ENCODE assay signal across 7 cellular contexts in genomic region chr11:6531267-6531752, GRCh38. TPM values are rescaled to one million over a fixed set of nuclear protein-coding genes. Genes with fewer than 3 reads are reported as not detected.
A peak's percentile ranks its signal among the peaks of the same experiment; 100 is the strongest.
DNase-seq lines count a peak whose midpoint lies in the region; ATAC-seq and TF ChIP-seq lines count a peak whose summit lies in the region.

No MANE protein-coding gene starts in this region.

- H2AFZ ChIP-seq in DND-41 (ENCODE audit: low read depth, low read length), result no peak overlapping the region
- no peak overlapping the region for H2AFZ ChIP-seq in H9 (ENCODE audit: low read length)

- H3K23ac ChIP-seq in H9 (ENCODE audit: insufficient read length, low read depth, low read length), result no peak overlapping the region

- DNase-seq in DND-41 (peak; percentile 35), H9 (no peak), NCI-H345 (lab: John Stamatoyannopoulos, UW) (peak; percentile 37), iris pigment epithelial cell (ENCODE audit: low read depth) (peak; percentile 41), thoracic aorta (ENCODE audit: low spot score) (no peak)

- no peak overlapping the region for H3K4ac ChIP-seq in H9 (ENCODE audit: low read depth, low read length)

- H3K18ac ChIP-seq in H9 (ENCODE audit: insufficient read length, low read depth, low read length), result no peak overlapping the region

- H3K27ac ChIP-seq in DND-41 (ENCODE audit: low read length) (no peak overlapping the region), H9 (ENCODE audit: insufficient read length, low read depth, low read length) (no peak overlapping the region), thoracic aorta (no peak overlapping the region)

- no CpG with 5 or more reads among the region's 1 CpG for WGBS in H9 (ENCODE audit: extremely low coverage, insufficient read length, low lambda C conversion rate)

- no peak overlapping the region for H3K4me3 ChIP-seq in DND-41 (ENCODE audit: low read depth in 1 of 2, low read length in 2 of 2)
- H3K4me3 ChIP-seq in thoracic aorta, result no peak overlapping the region

- H2BK15ac ChIP-seq in H9 (ENCODE audit: low read depth, low read length), result no peak overlapping the region

- H2BK20ac ChIP-seq in H9 (ENCODE audit: low read depth, low read length, poor library complexity, severe bottlenecking), result no peak overlapping the region

- H3K23me2 ChIP-seq in H9 (ENCODE audit: insufficient read length, low read depth, low read length, poor library complexity, severe bottlenecking), result no peaks in the 10 kb centered on the region

- no peaks in the 10 kb centered on the region for H3K79me1 ChIP-seq in H9 (ENCODE audit: insufficient read depth, low read depth, low read length, poor library complexity, severe bottlenecking)

- no peak overlapping the region for H4K8ac ChIP-seq in H9 (replicated peaks; ENCODE audit: insufficient read length, low read depth, low read length)

- H4K91ac ChIP-seq in H9 (ENCODE audit: insufficient read length, low read depth, low read length), result no peak overlapping the region

- no peaks in the 10 kb centered on the region for H3K9me3 Mint-ChIP-seq in H9
- no peaks in the 10 kb centered on the region for H3K9me3 Mint-ChIP-seq in brain

- H3K4me1 Mint-ChIP-seq in H9 (no peaks in the 10 kb centered on the region), brain (no peaks in the 10 kb centered on the region)

- TF ChIP-seq CTCF in DND-41 (IDR thresholded peaks at IDR 0.05; ENCODE audit: borderline replicate concordance, extremely low read depth, low read length, poor library complexity, severe bottlenecking) (peak; percentile 88), H9 (conservative IDR thresholded peaks at IDR 0.05) (peak; percentile 81), brain (conservative IDR thresholded peaks at IDR 0.05) (peak; percentile 83 to 89), thoracic aorta (IDR thresholded peaks at IDR 0.05) (peak; percentile 56)

- H2BK5ac ChIP-seq in H9 (ENCODE audit: insufficient read length, low read length), result no peak overlapping the region

- no peak overlapping the region for H3K56ac ChIP-seq in H9 (ENCODE audit: insufficient read length, low read depth, low read length)

- no peaks in the 10 kb centered on the region for H3K9me3 ChIP-seq in DND-41 (ENCODE audit: insufficient read depth, low read length, severe bottlenecking)
- H3K9me3 ChIP-seq in H9 (ENCODE audit: control insufficient read depth, low read depth, low read length), result no peaks in the 10 kb centered on the region
- no peaks in the 10 kb centered on the region for H3K9me3 ChIP-seq in thoracic aorta

- H3K9ac ChIP-seq in DND-41 (ENCODE audit: low read depth, low read length), result no peak overlapping the region
- H3K9ac ChIP-seq in H9 (ENCODE audit: extremely low read depth, insufficient read length, low read length), result no peak overlapping the region

- H3K79me2 ChIP-seq in DND-41 (ENCODE audit: insufficient read depth, low read length), result no peaks in the 10 kb centered on the region
- H3K79me2 ChIP-seq in H9 (ENCODE audit: insufficient read depth, low read length), result no peaks in the 10 kb centered on the region

- no peak overlapping the region for H4K5ac ChIP-seq in H9 (ENCODE audit: insufficient read length, low read depth, low read length)

- H3K4me2 ChIP-seq in DND-41 (ENCODE audit: insufficient read depth, low read length) (no peak overlapping the region), H9 (ENCODE audit: insufficient read depth, insufficient read length, low read length) (no peak overlapping the region)

- H2BK12ac ChIP-seq in H9 (ENCODE audit: insufficient read length, low read depth, low read length), result no peak overlapping the region

- H3T11ph ChIP-seq in H9 (ENCODE audit: low read length), result no peak overlapping the region

- ATAC-seq in DND-41 (ENCODE audit: insufficient read depth, low read depth) (peak; percentile 83), thoracic aorta (ENCODE audit: insufficient number of reproducible peaks, low FRiP score, low read depth) (no peak), HG03097 (IDR thresholded peaks at IDR 0.05; ENCODE audit: low FRiP score, unreplicated experiment) (no peak)

- H3K36me3 ChIP-seq in DND-41 (ENCODE audit: insufficient read depth, low read length), result no peaks in the 10 kb centered on the region; the same call in 1 of the 2 replicates
- peaks cover 4% of the 10 kb centered on the region for H3K36me3 ChIP-seq in thoracic aorta

- H3K4me3 Mint-ChIP-seq in H9 (no peak overlapping the region), brain (no peak overlapping the region)

- H2AK5ac ChIP-seq in H9 (ENCODE audit: insufficient read length, low read length), result no peak overlapping the region

- H4K20me1 ChIP-seq in DND-41 (ENCODE audit: insufficient read depth, low read length), result no peaks in the 10 kb centered on the region
- no peaks in the 10 kb centered on the region for H4K20me1 ChIP-seq in H9 (ENCODE audit: control insufficient read depth, insufficient read depth, insufficient read length)

- H3K27me3 ChIP-seq in DND-41 (ENCODE audit: insufficient read depth, low read length, poor library complexity) (no peaks in the 10 kb centered on the region), H9 (ENCODE audit: insufficient read depth, low read length) (no peaks in the 10 kb centered on the region), thoracic aorta (replicated peaks; ENCODE audit: insufficient read depth) (no peaks in the 10 kb centered on the region)

- H3K4me1 ChIP-seq in DND-41 (ENCODE audit: insufficient read depth, low read length), result no peaks in the 10 kb centered on the region
- H3K4me1 ChIP-seq in H9 (ENCODE audit: insufficient read depth, low read length), result no peaks in the 10 kb centered on the region
- H3K4me1 ChIP-seq in thoracic aorta (ENCODE audit: control insufficient read depth in 1 of 2, low read depth in 2 of 2), result no peaks in the 10 kb centered on the region

- H3K14ac ChIP-seq in H9 (ENCODE audit: insufficient read depth, low read length), result no peak overlapping the region

- peaks cover 0 to 2% (median 0%) of the 10 kb centered on the region in 3 experiments; a peak in 2 of 7 replicates for H3K36me3 Mint-ChIP-seq in H9 (ENCODE audit: insufficient read depth in 1 of 3, low read depth in 3 of 3)
- no peaks in the 10 kb centered on the region for H3K36me3 Mint-ChIP-seq in brain

- H3K27ac Mint-ChIP-seq in H9, result no peak overlapping the region
- no peak overlapping the region for H3K27ac Mint-ChIP-seq in brain

- H2BK120ac ChIP-seq in H9 (ENCODE audit: low read depth, low read length, poor library complexity, severe bottlenecking), result no peak overlapping the region

- H3K27me3 Mint-ChIP-seq in H9 (ENCODE audit: low read depth), result no peaks in the 10 kb centered on the region
- no peaks in the 10 kb centered on the region for H3K27me3 Mint-ChIP-seq in brain

RNA-seq across cellular contexts. Expression of gene DNHD1, which starts 34.2 kb away (rescaled TPM):
- total RNA-seq in H9 (2021) (3.5 TPM in 2 replicates), thoracic aorta (10 to 100 TPM; 23.9 to 26.5 TPM)
- polyA plus RNA-seq in brain (ENCODE audit: insufficient read depth, low read depth, low replicate concordance), result 2.5 TPM

RNA-seq across cellular contexts. Expression of gene TIMM10B, which starts 50.0 kb away (rescaled TPM):
- total RNA-seq in H9 (2021), result 49.9 and 50.3 TPM in 2 replicates
- polyA plus RNA-seq in brain (ENCODE audit: insufficient read depth, low read depth, low replicate concordance), result 16.2 TPM
- total RNA-seq in thoracic aorta, result 10 to 100 TPM; 47.7 to 49.9 TPM

RNA-seq across cellular contexts. Expression of gene ARFIP2, which starts 50.2 kb away (rescaled TPM):
- 50.4 and 55.1 TPM in 2 replicates for total RNA-seq in H9 (2021)
- 45.9 TPM for polyA plus RNA-seq in brain (ENCODE audit: insufficient read depth, low read depth, low replicate concordance)
- total RNA-seq in thoracic aorta, result 10 to 100 TPM; 52.1 to 62.8 TPM

RNA-seq across cellular contexts. Expression of gene TRIM3, which starts 57.6 kb away (rescaled TPM):
- 12.3 and 14.4 TPM in 2 replicates for total RNA-seq in H9 (2021)
- polyA plus RNA-seq in brain (ENCODE audit: insufficient read depth, low read depth, low replicate concordance), result 16.5 TPM
- 10 to 100 TPM; 40.3 to 40.4 TPM for total RNA-seq in thoracic aorta

Comparison
In these comparisons a context has a peak if more than half of its experiments do, and no peak if none do; other contexts are left out.
1. DNase-seq: peak in DND-41 (single experiment), NCI-H345 (single experiment) and iris pigment epithelial cell (single experiment); none in H9 (single experiment) and thoracic aorta (single experiment).
2. Peak in every context shown above with its lines, with median percentiles within 50 percentile points of each other: CTCF ChIP-seq.